Comparison of ENCODE assay signal across 14 cellular contexts in the genomic region with DNA sequence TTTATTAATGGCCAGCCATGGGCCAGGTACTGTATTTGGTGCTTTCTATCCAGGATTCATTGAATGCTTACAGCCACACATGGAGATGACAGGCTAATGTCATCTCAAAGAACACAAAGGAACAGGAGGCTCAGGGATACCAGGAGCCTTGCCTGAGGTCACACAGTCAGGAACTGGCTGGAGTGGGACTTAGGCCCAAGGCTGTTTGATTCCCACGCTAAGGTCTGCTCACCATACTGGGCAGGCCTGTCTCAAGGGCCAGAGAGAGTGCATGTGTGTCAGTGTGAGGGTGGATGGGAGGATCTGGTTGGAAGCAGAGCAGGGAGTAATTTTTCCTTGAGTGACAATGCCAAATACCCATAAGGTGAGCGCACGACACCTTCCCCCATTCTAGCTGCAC. TPM values are rescaled to one million over a fixed set of nuclear protein-coding genes. Genes with fewer than 3 reads are reported as not detected.
DNase-seq lines count a peak whose midpoint lies in the region; ATAC-seq and TF ChIP-seq lines count a peak whose summit lies in the region.
"Had no signal": no experiment of that assay in that cellular context is flagged by ENCODE, and none has a peak within 500 bp of the region (broad histone marks: within the 10 kb centered on the region; RNA-seq: fewer than 3 reads in every experiment).

No MANE protein-coding gene starts in this region.

- H3K27me3 ChIP-seq in breast epithelium (no peaks in the 10 kb centered on the region), neuronal stem cell (ENCODE audit: control insufficient read depth in 3 of 3, insufficient read depth in 3 of 3, low read depth in 1 of 3, low read length in 3 of 3) (peaks cover 0 to 30% (median 14%) of the 10 kb centered on the region in 3 experiments)

- H3K4me1 ChIP-seq in breast epithelium = peaks cover 8 to 28% of the 10 kb centered on the region in 2 donors
- peaks cover 24 to 29% of the 10 kb centered on the region in 2 donors for H3K4me1 ChIP-seq in neuronal stem cell (ENCODE audit: control insufficient read depth in 2 of 2, insufficient read depth in 1 of 2, low read depth in 1 of 2, low read length in 2 of 2)

- no peak overlapping the region for H3K4me2 ChIP-seq in neuronal stem cell (ENCODE audit: insufficient read depth, low read length, poor library complexity, severe bottlenecking)
- H3K4me2 ChIP-seq: BLaER1 treated with 17β-estradiol and CSF1 and Interleukin-3, amounts not matched to agents 10 nM and 100 nM had no signal

- TF ChIP-seq CTCF in breast epithelium (IDR thresholded peaks at IDR 0.05) = no peak
- TF ChIP-seq CTCF in MCF 10A (IDR thresholded peaks at IDR 0.05; ENCODE audit: unreplicated experiment) = no peak

- peak overlapping the region; percentile 28 for H3K18ac ChIP-seq in neuronal stem cell (ENCODE audit: low read length)

- intact Hi-C loops in breast epithelium (cut with DNase I; ENCODE audit: low total_unique reads) = no loop called here
- intact Hi-C loops in MCF 10A (cut with micrococcal nuclease) = no loop called here

- H2AK5ac ChIP-seq in neuronal stem cell (ENCODE audit: low read depth, low read length) = peak overlapping the region; percentile 38

- H3K9me3 Mint-ChIP-seq in MCF 10A (ENCODE audit: unreplicated experiment) = no peaks in the 10 kb centered on the region

- no peak overlapping the region for H2BK120ac ChIP-seq in neuronal stem cell (ENCODE audit: low read depth, low read length)

- no peaks in the 10 kb centered on the region for H3K9me3 ChIP-seq in breast epithelium
- H3K9me3 ChIP-seq in neuronal stem cell (replicated peaks in 1 of 2; ENCODE audit: control insufficient read depth in 2 of 2, insufficient read depth in 1 of 2, low read depth in 1 of 2, low read length in 2 of 2) = no peaks in the 10 kb centered on the region
- H3K9me3 ChIP-seq: BLaER1 treated with 17β-estradiol and CSF1 and Interleukin-3, amounts not matched to agents 10 nM and 100 nM had no signal

- DNase-seq in breast epithelium (ENCODE audit: low spot score in 2 of 2) (no peak), MCF 10A (ENCODE audit: unreplicated experiment) (no peak), ELF-1 (ENCODE audit: low read depth, low spot score) (peak; percentile 56), islet precursor cell (peak; percentile 84), neuronal stem cell (ENCODE audit: low spot score) (no peak), glomerular visceral epithelial cell (ENCODE audit: extremely low spot score) (no peak)
- DNase-seq: 8988T; AML-193; CD4-positive, CD25-positive, alpha-beta regulatory T cell; DMS53; GM23248; H7 had no signal

- H3K4me3 Mint-ChIP-seq in MCF 10A (ENCODE audit: unreplicated experiment) = no peak overlapping the region

- no peaks in the 10 kb centered on the region for H3K79me1 ChIP-seq in neuronal stem cell (ENCODE audit: low read depth, low read length)

- H2BK12ac ChIP-seq in neuronal stem cell (ENCODE audit: low read length) = no peak overlapping the region

- no peak overlapping the region for H4K91ac ChIP-seq in neuronal stem cell (ENCODE audit: low read depth, low read length, poor library complexity)

- POLR2A ChIA-PET in MCF 10A (lab: Yijun Ruan, JAX) = interaction anchor here (2.7 kb wide), 1 partner anchor 53 kb away, joined by 16 read pairs; no protein-coding TSS in a partner anchor

- H3K27ac Mint-ChIP-seq in MCF 10A (ENCODE audit: low read depth, unreplicated experiment) = no peak overlapping the region

- no peak for ATAC-seq in GM18870 (IDR thresholded peaks at IDR 0.05; ENCODE audit: unreplicated experiment)

- H3K4ac ChIP-seq in neuronal stem cell (ENCODE audit: low read length) = no peak overlapping the region

- no peaks in the 10 kb centered on the region for H3K27me3 Mint-ChIP-seq in MCF 10A (ENCODE audit: insufficient read depth, unreplicated experiment)

- no peak overlapping the region for H3K9ac ChIP-seq in neuronal stem cell (ENCODE audit: low read depth, low read length, poor library complexity)
- H3K9ac ChIP-seq: BLaER1 treated with 17β-estradiol and CSF1 and Interleukin-3, amounts not matched to agents 10 nM and 100 nM; GM23248 had no signal

- peaks cover 29% of the 10 kb centered on the region for H3K4me1 Mint-ChIP-seq in MCF 10A (ENCODE audit: insufficient read depth, unreplicated experiment)

- H2BK15ac ChIP-seq in neuronal stem cell (ENCODE audit: low read length) = no peak overlapping the region

- H3K36me3 Mint-ChIP-seq in MCF 10A (ENCODE audit: insufficient read depth, unreplicated experiment) = no peaks in the 10 kb centered on the region
- H3K36me3 Mint-ChIP-seq: CD4-positive, CD25-positive, alpha-beta regulatory T cell had no signal

- H2BK5ac ChIP-seq in neuronal stem cell (ENCODE audit: low read length) = peak overlapping the region; percentile 29

- no peak for TF ChIP-seq POLR2A in breast epithelium (IDR thresholded peaks at IDR 0.05)

- CTCF ChIA-PET in MCF 10A (lab: Yijun Ruan, JAX) = interaction anchor here (0.6 to 1.2 kb wide), 3 partner anchors 29 to 156 kb away, joined by 3 to 4 read pairs (median 3); no protein-coding TSS in a partner anchor

- no peaks in the 10 kb centered on the region for H3K36me3 ChIP-seq in breast epithelium
- no peaks in the 10 kb centered on the region for H3K36me3 ChIP-seq in neuronal stem cell (replicated peaks in 1 of 2; ENCODE audit: control insufficient read depth in 2 of 2, insufficient read depth in 2 of 2, low read length in 2 of 2)
- H3K36me3 ChIP-seq: BLaER1 treated with 17β-estradiol and CSF1 and Interleukin-3, amounts not matched to agents 10 nM and 100 nM had no signal

- no peak overlapping the region for H3K23ac ChIP-seq in neuronal stem cell (ENCODE audit: low read depth, low read length, poor library complexity)

- peak overlapping the region; percentile 92 to 94 for H3K27ac ChIP-seq in breast epithelium
- H3K27ac ChIP-seq in neuronal stem cell (replicated peaks; ENCODE audit: low read length) = no peak overlapping the region
- H3K27ac ChIP-seq: BLaER1 treated with 17β-estradiol and CSF1 and Interleukin-3, amounts not matched to agents 10 nM and 100 nM; GM23248 had no signal

- no peak overlapping the region for H3K4me3 ChIP-seq in breast epithelium
- H3K4me3 ChIP-seq in neuronal stem cell (ENCODE audit: low read length in 2 of 2) = no peak overlapping the region
- H3K4me3 ChIP-seq: BLaER1 treated with 17β-estradiol and CSF1 and Interleukin-3, amounts not matched to agents 10 nM and 100 nM; GM23248 had no signal

- H3K14ac ChIP-seq in neuronal stem cell (ENCODE audit: low read length) = no peak overlapping the region

- no CpG with 5 or more reads among the region's 3 CpGs for WGBS in neuronal stem cell (ENCODE audit: extremely low coverage in 2 of 2, insufficient read length in 2 of 2, insufficient replicate concordance in 1 of 2), 2 donors

- BruUV-seq in MCF 10A (replicated peaks; lab: Mats Ljungman, UMichigan) = no TSS peak

- H4K8ac ChIP-seq in neuronal stem cell (ENCODE audit: low read depth, low read length) = no peak overlapping the region

- no peak overlapping the region for H2AFZ ChIP-seq in neuronal stem cell (ENCODE audit: low read length)
- H2AFZ ChIP-seq: GM23248 had no signal

RNA-seq across cellular contexts. Expression of gene EPHB3, which starts 37.6 kb away (rescaled TPM):
- total RNA-seq in breast epithelium (10 to 100 TPM in 1 of 3 donors, 1 to 10 TPM in 1, under 1 TPM in 1; 0.32 to 25.3 (median 7.9) TPM), MCF 10A (2022) (4.0 and 5.4 TPM in 2 replicates)
- polyA plus RNA-seq in neuronal stem cell (2013, experiment 1 of 2) = 3.8 TPM
- 4.3 TPM for polyA plus RNA-seq in neuronal stem cell (2013, experiment 2 of 2)
- total RNA-seq: CD4-positive, CD25-positive, alpha-beta regulatory T cell had no signal
- polyA plus RNA-seq: CD4-positive, CD25-positive, alpha-beta regulatory T cell had no signal

Comparison
In these comparisons a context has a peak if more than half of its experiments do, and no peak if none do; other contexts are left out.
1. DNase-seq: peak in ELF-1 (single experiment) and islet precursor cell (single experiment); none in breast epithelium (0 of 2), MCF 10A (single experiment), neuronal stem cell (single experiment) and glomerular visceral epithelial cell (single experiment).